ENCODE assay signal across 1 cellular context in the genomic region with DNA sequence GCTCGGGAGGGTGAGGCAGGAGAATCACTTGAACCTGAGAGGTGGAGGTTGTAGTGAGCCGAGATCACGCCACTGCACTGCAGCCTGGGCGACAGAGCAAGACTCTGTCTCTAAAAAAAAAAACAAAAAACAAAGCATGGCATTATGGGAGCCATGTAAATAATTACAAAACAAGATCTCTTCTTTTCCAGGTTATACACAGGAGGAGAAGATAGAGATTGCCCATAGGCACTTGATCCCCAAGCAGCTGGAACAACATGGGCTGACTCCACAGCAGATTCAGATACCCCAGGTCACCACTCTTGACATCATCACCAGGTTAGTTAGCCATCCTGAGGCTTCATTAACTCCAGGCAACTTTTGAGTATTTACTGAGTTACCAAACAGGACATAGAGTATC.
TF ChIP-seq lines count a peak whose summit lies in the region.

No MANE protein-coding gene starts in this region.

TF ChIP-seq in HepG2, 621 proteins besides CTCF, POLR2A, EP300 and RAD21:
- no peak for TF ChIP-seq ZNF816 (CRISPR knock-in tag; IDR thresholded peaks at IDR 0.05; ENCODE audit: borderline replicate concordance)
- TF ChIP-seq, protein P1, sequence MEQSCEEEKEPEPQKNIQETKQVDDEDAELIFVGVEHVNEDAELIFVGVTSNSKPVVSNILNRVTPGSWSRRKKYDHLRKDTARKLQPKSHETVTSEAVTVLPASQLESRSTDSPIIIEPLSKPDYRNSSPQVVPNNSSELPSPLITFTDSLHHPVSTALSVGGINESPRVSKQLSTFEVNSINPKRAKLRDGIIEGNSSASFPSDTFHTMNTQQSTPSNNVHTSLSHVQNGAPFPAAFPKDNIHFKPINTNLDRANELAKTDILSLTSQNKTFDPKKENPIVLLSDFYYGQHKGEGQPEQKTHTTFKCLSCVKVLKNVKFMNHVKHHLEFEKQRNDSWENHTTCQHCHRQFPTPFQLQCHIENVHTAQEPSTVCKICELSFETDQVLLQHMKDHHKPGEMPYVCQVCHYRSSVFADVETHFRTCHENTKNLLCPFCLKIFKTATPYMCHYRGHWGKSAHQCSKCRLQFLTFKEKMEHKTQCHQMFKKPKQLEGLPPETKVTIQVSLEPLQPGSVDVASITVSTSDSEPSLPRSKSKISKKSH (CRISPR knock-in tag; IDR thresholded peaks at IDR 0.05; ENCODE audit: borderline replicate concordance) = no peak
- no peak for TF ChIP-seq DNMT1 (CRISPR knock-in tag; IDR thresholded peaks at IDR 0.05)
- no peak for TF ChIP-seq ZNF724P (CRISPR knock-in tag; IDR thresholded peaks at IDR 0.05; ENCODE audit: borderline replicate concordance)
- TF ChIP-seq MZF1 (CRISPR knock-in tag; IDR thresholded peaks at IDR 0.05; ENCODE audit: borderline replicate concordance) = no peak
- no peak for TF ChIP-seq KDM4B (CRISPR knock-in tag; IDR thresholded peaks at IDR 0.05)
- TF ChIP-seq RFX3 (CRISPR knock-in tag; IDR thresholded peaks at IDR 0.05) = no peak
- TF ChIP-seq, protein P2, sequence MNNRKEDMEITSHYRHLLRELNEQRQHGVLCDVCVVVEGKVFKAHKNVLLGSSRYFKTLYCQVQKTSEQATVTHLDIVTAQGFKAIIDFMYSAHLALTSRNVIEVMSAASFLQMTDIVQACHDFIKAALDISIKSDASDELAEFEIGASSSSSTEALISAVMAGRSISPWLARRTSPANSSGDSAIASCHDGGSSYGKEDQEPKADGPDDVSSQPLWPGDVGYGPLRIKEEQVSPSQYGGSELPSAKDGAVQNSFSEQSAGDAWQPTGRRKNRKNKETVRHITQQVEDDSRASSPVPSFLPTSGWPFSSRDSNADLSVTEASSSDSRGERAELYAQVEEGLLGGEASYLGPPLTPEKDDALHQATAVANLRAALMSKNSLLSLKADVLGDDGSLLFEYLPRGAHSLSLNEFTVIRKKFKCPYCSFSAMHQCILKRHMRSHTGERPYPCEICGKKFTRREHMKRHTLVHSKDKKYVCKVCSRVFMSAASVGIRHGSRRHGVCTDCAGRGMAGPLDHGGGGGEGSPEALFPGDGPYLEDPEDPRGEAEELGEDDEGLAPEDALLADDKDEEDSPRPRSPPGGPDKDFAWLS (CRISPR knock-in tag; IDR thresholded peaks at IDR 0.05; ENCODE audit: borderline replicate concordance) = no peak
- TF ChIP-seq, protein P3, sequence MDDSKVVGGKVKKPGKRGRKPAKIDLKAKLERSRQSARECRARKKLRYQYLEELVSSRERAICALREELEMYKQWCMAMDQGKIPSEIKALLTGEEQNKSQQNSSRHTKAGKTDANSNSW (CRISPR knock-in tag; IDR thresholded peaks at IDR 0.05; ENCODE audit: borderline replicate concordance) = no peak
- no peak for TF ChIP-seq ZNF766 (CRISPR knock-in tag; IDR thresholded peaks at IDR 0.05; ENCODE audit: borderline replicate concordance)
- no peak for TF ChIP-seq ZNF335 (CRISPR knock-in tag; IDR thresholded peaks at IDR 0.05)
- TF ChIP-seq ZNF296 (CRISPR knock-in tag; conservative IDR thresholded peaks at IDR 0.05) = no peak
- TF ChIP-seq, protein P4, sequence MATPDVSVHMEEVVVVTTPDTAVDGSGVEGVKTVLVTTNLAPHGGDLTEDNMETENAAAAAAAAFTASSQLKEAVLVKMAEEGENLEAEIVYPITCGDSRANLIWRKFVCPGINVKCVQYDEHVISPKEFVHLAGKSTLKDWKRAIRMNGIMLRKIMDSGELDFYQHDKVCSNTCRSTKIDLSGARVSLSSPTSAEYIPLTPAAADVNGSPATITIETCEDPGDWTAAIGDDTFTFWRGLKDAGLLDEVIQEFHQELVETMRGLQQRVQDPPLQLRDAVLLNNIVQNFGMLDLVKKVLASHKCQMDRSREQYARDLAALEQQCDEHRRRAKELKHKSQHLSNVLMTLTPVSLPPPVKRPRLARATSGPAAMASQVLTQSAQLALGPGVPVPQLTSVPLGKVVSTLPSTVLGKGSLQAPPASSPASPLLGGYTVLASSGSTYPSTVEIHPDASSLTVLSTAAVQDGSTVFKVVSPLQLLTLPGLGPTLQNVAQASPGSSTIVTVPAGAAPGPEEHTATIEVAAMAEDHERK (CRISPR knock-in tag; IDR thresholded peaks at IDR 0.05; ENCODE audit: low read depth) = no peak
- TF ChIP-seq, protein P5, sequence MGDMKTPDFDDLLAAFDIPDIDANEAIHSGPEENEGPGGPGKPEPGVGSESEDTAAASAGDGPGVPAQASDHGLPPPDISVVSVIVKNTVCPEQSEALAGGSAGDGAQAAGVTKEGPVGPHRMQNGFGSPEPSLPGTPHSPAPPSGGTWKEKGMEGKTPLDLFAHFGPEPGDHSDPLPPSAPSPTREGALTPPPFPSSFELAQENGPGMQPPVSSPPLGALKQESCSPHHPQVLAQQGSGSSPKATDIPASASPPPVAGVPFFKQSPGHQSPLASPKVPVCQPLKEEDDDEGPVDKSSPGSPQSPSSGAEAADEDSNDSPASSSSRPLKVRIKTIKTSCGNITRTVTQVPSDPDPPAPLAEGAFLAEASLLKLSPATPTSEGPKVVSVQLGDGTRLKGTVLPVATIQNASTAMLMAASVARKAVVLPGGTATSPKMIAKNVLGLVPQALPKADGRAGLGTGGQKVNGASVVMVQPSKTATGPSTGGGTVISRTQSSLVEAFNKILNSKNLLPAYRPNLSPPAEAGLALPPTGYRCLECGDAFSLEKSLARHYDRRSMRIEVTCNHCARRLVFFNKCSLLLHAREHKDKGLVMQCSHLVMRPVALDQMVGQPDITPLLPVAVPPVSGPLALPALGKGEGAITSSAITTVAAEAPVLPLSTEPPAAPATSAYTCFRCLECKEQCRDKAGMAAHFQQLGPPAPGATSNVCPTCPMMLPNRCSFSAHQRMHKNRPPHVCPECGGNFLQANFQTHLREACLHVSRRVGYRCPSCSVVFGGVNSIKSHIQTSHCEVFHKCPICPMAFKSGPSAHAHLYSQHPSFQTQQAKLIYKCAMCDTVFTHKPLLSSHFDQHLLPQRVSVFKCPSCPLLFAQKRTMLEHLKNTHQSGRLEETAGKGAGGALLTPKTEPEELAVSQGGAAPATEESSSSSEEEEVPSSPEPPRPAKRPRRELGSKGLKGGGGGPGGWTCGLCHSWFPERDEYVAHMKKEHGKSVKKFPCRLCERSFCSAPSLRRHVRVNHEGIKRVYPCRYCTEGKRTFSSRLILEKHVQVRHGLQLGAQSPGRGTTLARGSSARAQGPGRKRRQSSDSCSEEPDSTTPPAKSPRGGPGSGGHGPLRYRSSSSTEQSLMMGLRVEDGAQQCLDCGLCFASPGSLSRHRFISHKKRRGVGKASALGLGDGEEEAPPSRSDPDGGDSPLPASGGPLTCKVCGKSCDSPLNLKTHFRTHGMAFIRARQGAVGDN (CRISPR knock-in tag; IDR thresholded peaks at IDR 0.05) = no peak
- TF ChIP-seq, protein P6, sequence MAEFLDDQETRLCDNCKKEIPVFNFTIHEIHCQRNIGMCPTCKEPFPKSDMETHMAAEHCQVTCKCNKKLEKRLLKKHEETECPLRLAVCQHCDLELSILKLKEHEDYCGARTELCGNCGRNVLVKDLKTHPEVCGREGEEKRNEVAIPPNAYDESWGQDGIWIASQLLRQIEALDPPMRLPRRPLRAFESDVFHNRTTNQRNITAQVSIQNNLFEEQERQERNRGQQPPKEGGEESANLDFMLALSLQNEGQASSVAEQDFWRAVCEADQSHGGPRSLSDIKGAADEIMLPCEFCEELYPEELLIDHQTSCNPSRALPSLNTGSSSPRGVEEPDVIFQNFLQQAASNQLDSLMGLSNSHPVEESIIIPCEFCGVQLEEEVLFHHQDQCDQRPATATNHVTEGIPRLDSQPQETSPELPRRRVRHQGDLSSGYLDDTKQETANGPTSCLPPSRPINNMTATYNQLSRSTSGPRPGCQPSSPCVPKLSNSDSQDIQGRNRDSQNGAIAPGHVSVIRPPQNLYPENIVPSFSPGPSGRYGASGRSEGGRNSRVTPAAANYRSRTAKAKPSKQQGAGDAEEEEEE (CRISPR knock-in tag; IDR thresholded peaks at IDR 0.05; ENCODE audit: borderline replicate concordance) = no peak
- TF ChIP-seq, protein P7, sequence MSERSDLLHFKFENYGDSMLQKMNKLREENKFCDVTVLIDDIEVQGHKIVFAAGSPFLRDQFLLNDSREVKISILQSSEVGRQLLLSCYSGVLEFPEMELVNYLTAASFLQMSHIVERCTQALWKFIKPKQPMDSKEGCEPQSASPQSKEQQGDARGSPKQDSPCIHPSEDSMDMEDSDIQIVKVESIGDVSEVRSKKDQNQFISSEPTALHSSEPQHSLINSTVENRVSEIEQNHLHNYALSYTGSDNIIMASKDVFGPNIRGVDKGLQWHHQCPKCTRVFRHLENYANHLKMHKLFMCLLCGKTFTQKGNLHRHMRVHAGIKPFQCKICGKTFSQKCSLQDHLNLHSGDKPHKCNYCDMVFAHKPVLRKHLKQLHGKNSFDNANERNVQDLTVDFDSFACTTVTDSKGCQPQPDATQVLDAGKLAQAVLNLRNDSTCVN (CRISPR knock-in tag; IDR thresholded peaks at IDR 0.05; ENCODE audit: borderline replicate concordance) = no peak
- no peak for TF ChIP-seq ZNF317 (CRISPR knock-in tag; IDR thresholded peaks at IDR 0.05)
- TF ChIP-seq IRF2 (CRISPR knock-in tag; IDR thresholded peaks at IDR 0.05) = no peak
